Comparison of ENCODE assay signal across 13 cellular contexts in the genomic region with DNA sequence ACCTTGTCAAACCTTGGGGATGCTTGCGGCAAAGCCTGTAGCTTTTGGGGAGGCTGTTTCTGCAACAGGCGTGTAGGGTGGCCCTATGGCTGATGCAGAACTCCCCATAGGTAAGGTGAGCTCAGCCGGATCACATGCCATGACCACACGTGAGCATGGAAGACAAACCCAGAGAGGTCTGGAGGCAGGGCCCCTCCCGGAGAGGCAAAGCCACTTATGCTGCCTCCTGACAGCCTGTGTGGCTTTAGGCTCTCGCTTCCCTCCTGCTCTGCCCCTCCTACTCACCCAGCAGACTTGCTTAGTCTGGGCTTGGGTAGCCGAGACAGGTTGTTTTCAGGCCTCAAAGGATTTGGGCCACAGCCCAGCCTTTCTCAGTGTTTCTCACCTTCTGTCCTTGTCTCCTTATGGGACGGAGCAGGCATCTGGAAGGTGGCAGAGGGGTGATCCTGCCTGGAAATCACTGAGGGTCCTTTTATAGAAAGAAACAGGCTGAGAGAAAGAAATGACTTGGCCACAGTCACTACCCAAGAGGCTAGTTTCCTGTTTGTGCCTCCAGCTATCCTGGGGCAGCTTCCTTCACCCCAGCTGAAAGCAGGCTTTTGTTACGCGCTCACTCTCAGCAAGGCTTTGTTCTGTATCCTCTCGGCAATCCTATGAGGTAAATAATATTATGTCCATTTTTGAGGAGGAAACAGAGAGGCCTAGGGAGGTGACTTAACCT.
DNase-seq lines count a peak whose midpoint lies in the region; ATAC-seq and TF ChIP-seq lines count a peak whose summit lies in the region.
"Had no signal": no experiment of that assay in that cellular context is flagged by ENCODE, and none has a peak within 500 bp of the region (broad histone marks: within the 10 kb centered on the region; RNA-seq: fewer than 3 reads in every experiment).

No MANE protein-coding gene starts in this region.

- in situ Hi-C loops in HAP-1 (cut with MboI; ENCODE audit: low sequenced_read_pairs) = no loop called here

- intact Hi-C loops in right cardiac atrium (cut with DNase I) (loop anchor here in 2 of 4 donors (10.0 kb wide), 2 partner anchors 113 to 253 kb away; no protein-coding TSS in a partner anchor), cardiac septum (cut with DNase I) (loop anchor here (5.0 kb wide), 2 partner anchors 44 to 144 kb away; no protein-coding TSS in a partner anchor), body of pancreas (cut with DNase I) (no loop called here), lower lobe of right lung (cut with DNase I) (no loop called here), uterus (cut with DNase I; ENCODE audit: low total_unique reads) (no loop called here)

- H3K4me1 ChIP-seq in right cardiac atrium (ENCODE audit: control insufficient read depth, insufficient read depth, low read length) (peaks cover 42% of the 10 kb centered on the region), body of pancreas (peaks cover 94% of the 10 kb centered on the region), lower lobe of right lung (peaks cover 93% of the 10 kb centered on the region), uterus (peaks cover 13 to 37% of the 10 kb centered on the region in 2 donors), HAP-1 (peaks cover 13% of the 10 kb centered on the region)

- no peaks in the 10 kb centered on the region for H3K36me3 ChIP-seq in body of pancreas (replicated peaks in 1 of 2; ENCODE audit: insufficient read depth in 1 of 2, low read depth in 2 of 2)
- no peaks in the 10 kb centered on the region for H3K36me3 ChIP-seq in lower lobe of right lung
- H3K36me3 ChIP-seq in uterus = no peaks in the 10 kb centered on the region
- no peaks in the 10 kb centered on the region; the same call in 1 of the 2 replicates for H3K36me3 ChIP-seq in HAP-1 (replicated peaks)

- H3K9me3 ChIP-seq in right cardiac atrium (ENCODE audit: control insufficient read depth, low read length) (no peaks in the 10 kb centered on the region), body of pancreas (no peaks in the 10 kb centered on the region), lower lobe of right lung (no peaks in the 10 kb centered on the region), uterus (no peaks in the 10 kb centered on the region), HAP-1 (no peaks in the 10 kb centered on the region)

- ATAC-seq in right cardiac atrium = no peak
- ATAC-seq in body of pancreas = no peak
- ATAC-seq in lower lobe of right lung = no peak

- no peak for TF ChIP-seq POLR2A in body of pancreas (IDR thresholded peaks at IDR 0.05)
- no peak for TF ChIP-seq POLR2A in uterus (IDR thresholded peaks at IDR 0.05)

- H3K27me3 ChIP-seq in right cardiac atrium (ENCODE audit: control insufficient read depth, insufficient read depth) (no peaks in the 10 kb centered on the region), body of pancreas (no peaks in the 10 kb centered on the region), lower lobe of right lung (ENCODE audit: low read depth) (no peaks in the 10 kb centered on the region), uterus (no peaks in the 10 kb centered on the region), HAP-1 (ENCODE audit: low read depth) (no peaks in the 10 kb centered on the region)

- TF ChIP-seq CTCF in body of pancreas (IDR thresholded peaks at IDR 0.05) = no peak
- TF ChIP-seq CTCF in lower lobe of right lung (IDR thresholded peaks at IDR 0.05) = no peak
- no peak for TF ChIP-seq CTCF in uterus (IDR thresholded peaks at IDR 0.05)

- WGBS in right cardiac atrium = 67% methylated on average over 11 of the region's 11 CpGs
- WGBS in body of pancreas, 2 donors = 71 to 79% methylated on average over 11 of the region's 11 CpGs

- H3K4me3 ChIP-seq in right cardiac atrium (ENCODE audit: low read length) (no peak overlapping the region), body of pancreas (no peak overlapping the region), lower lobe of right lung (no peak overlapping the region), uterus (no peak overlapping the region), HAP-1 (no peak overlapping the region)

- DNase-seq in right cardiac atrium (no peak), cardiac septum (ENCODE audit: low spot score) (no peak), body of pancreas (no peak), lower lobe of right lung (no peak), uterus (no peak), RKO (ENCODE audit: low spot score) (no peak), HAP-1 (ENCODE audit: low spot score in 2 of 2) (no peak), NCI-H446 treated with DMSO at 0.1 percent for 48 hours (lab: John Stamatoyannopoulos, UW) (no peak)
- DNase-seq: activated naive CD8-positive, alpha-beta T cell treated with anti-CD3 and anti-CD28 coated beads for 36 hours; NCI-H1694; OCI-M1; retina; T-helper 9 cell had no signal

- peak overlapping the region; percentile 14 for H3K27ac ChIP-seq in right cardiac atrium (ENCODE audit: low read length)
- peak overlapping the region in 3 of 4 donors; percentile 54 to 82 (median 77) for H3K27ac ChIP-seq in body of pancreas
- peak overlapping the region; percentile 53 for H3K27ac ChIP-seq in lower lobe of right lung
- peak overlapping the region; percentile 83 to 89 for H3K27ac ChIP-seq in uterus

Comparison
In these comparisons a context has a peak if more than half of its experiments do, and no peak if none do; other contexts are left out.
1. H3K27ac ChIP-seq: peak in every context shown above with its lines; median percentile 86 in uterus; 77 in body of pancreas; 53 in lower lobe of right lung; 14 in right cardiac atrium.